Comparison of ENCODE assay signal across 16 cellular contexts in the genomic region with DNA sequence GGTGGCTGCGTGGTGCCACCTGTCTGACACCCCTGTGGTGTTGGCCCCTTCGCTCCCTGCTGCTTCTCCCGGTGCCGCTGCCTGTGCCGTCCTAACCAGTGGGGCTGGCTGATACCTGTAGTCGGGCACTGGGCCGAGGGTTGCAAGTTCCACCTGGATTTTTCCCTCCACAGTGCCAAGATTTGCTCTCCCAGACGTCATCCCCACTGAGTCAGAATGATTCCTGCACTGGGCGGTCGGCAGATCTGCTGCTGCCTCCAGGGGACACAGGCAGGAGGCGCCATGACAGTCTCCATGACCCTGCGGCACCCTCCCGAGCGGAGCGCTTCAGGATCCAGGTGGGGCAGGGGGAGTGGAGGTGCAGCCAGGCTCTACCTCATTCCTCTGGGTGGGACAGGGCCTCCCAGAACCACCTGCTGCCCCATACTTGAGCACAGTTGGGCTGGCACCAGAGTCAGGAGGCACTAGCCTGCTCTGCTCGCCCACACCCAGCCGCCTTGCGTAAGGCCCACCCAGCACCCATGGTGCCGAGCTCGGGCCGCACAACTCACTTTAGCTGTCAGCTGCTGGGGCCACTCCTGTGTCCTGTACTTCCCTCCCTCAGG.
DNase-seq lines count a peak whose midpoint lies in the region; FAIRE-seq and TF ChIP-seq lines count a peak whose summit lies in the region.
"Had no signal": no experiment of that assay in that cellular context is flagged by ENCODE, and none has a peak within 500 bp of the region (broad histone marks: within the 10 kb centered on the region; RNA-seq: fewer than 3 reads in every experiment).

No MANE protein-coding gene starts in this region.

- H4K20me1 ChIP-seq in smooth muscle cell (ENCODE audit: low read depth): no peaks in the 10 kb centered on the region

- H4K8ac ChIP-seq in mesendoderm (ENCODE audit: low read depth, low read length): no peak overlapping the region

- H3K23ac ChIP-seq in mesendoderm (ENCODE audit: low read length): peak overlapping the region; percentile 11

- no peak overlapping the region for H3K4me2 ChIP-seq in mesendoderm (ENCODE audit: low read length)
- no peak overlapping the region for H3K4me2 ChIP-seq in smooth muscle cell

- H3K36me3 ChIP-seq in mesendoderm (ENCODE audit: control insufficient read depth, insufficient read depth, low read length) (peaks cover 2% of the 10 kb centered on the region), tibial nerve (peaks cover 0 to 100% (median 19%) of the 10 kb centered on the region in 3 donors), smooth muscle cell (ENCODE audit: low read depth) (no peaks in the 10 kb centered on the region)

- H4K5ac ChIP-seq in mesendoderm (ENCODE audit: low read length): no peak overlapping the region

- H2BK120ac ChIP-seq in mesendoderm (ENCODE audit: low read depth, low read length): no peak overlapping the region

- peak; percentile 50 for DNase-seq in activated effector memory CD4-positive, alpha-beta T cell treated with anti-CD3 and anti-CD28 coated beads, Interleukin-2, amount 50 U/mL, for 16 hours
- no peak for DNase-seq in activated effector memory CD4-positive, alpha-beta T cell treated with Interleukin-2 at 50 U/mL for 16 hours
- no peak for DNase-seq in mesendoderm
- DNase-seq in tibial nerve (ENCODE audit: low spot score in 2 of 2): no peak
- no peak for DNase-seq in NCI-H187 treated with DMSO at 0.1 percent for 48 hours (lab: John Stamatoyannopoulos, UW)
- DNase-seq in GM12892 (ENCODE audit: insufficient read length): no peak
- DNase-seq in smooth muscle cell (lab: John Stamatoyannopoulos, UW; ENCODE audit: unreplicated experiment): no peak
- DNase-seq: activated CD4-positive, alpha-beta memory T cell treated with anti-CD3 and anti-CD28 coated beads, Interleukin-2, amount 10 ng/mL, durations not matched to agents 7 days and 5 days; HFFc6; immature natural killer cell; NCI-H524; small intestine; trophoblast cell had no signal

- H3K4me3 ChIP-seq in mesendoderm (ENCODE audit: low read length): no peak overlapping the region
- no peak overlapping the region for H3K4me3 ChIP-seq in tibial nerve
- H3K4me3 ChIP-seq in smooth muscle cell: no peak overlapping the region

- H3K9ac ChIP-seq in mesendoderm (ENCODE audit: low read length): no peak overlapping the region
- no peak overlapping the region for H3K9ac ChIP-seq in smooth muscle cell (ENCODE audit: low read depth)

- no peak overlapping the region for H3K18ac ChIP-seq in mesendoderm (ENCODE audit: low read length)

- TF ChIP-seq CTCF in tibial nerve (IDR thresholded peaks at IDR 0.05) (no peak), smooth muscle cell (IDR thresholded peaks at IDR 0.05; ENCODE audit: borderline replicate concordance, insufficient read depth, poor library complexity, severe bottlenecking) (no peak)

- H3K79me1 ChIP-seq in mesendoderm (ENCODE audit: low read length): no peaks in the 10 kb centered on the region

- H3K4ac ChIP-seq in mesendoderm (ENCODE audit: low read depth, low read length): no peak overlapping the region

- H3K27ac ChIP-seq in cingulate gyrus (ENCODE audit: low read depth, low read length) (peak overlapping the region; percentile 5), mesendoderm (ENCODE audit: low read depth, low read length) (no peak overlapping the region), tibial nerve (peak overlapping the region in 3 of 4 donors; percentile 14 to 60 (median 48)), smooth muscle cell (ENCODE audit: low read depth) (no peak overlapping the region)

- no peaks in the 10 kb centered on the region for H3F3A ChIP-seq in smooth muscle cell (ENCODE audit: low read depth)

- no peak overlapping the region for H2BK5ac ChIP-seq in mesendoderm (ENCODE audit: low read length)

- no peak for FAIRE-seq in GM12892 (lab: Jason Lieb, UNC)
- FAIRE-seq: A204.1, RCC 7860, small intestine had no signal

- H2AFZ ChIP-seq in smooth muscle cell (ENCODE audit: low read depth): no peak overlapping the region

- no peaks in the 10 kb centered on the region for H3K9me3 ChIP-seq in tibial nerve
- H3K9me3 ChIP-seq in smooth muscle cell (replicated peaks; ENCODE audit: low read depth): no peaks in the 10 kb centered on the region

- TF ChIP-seq POLR2A in tibial nerve (IDR thresholded peaks at IDR 0.05) (no peak), GM12892 (IDR thresholded peaks at IDR 0.05; ENCODE audit: low read depth, low read length) (no peak)

- no CpG with 5 or more reads among the region's 21 CpGs for WGBS in mesendoderm (ENCODE audit: extremely low coverage, insufficient coverage, low lambda C conversion rate)
- 83 to 87% methylated on average over 13 to 21 of the region's 21 CpGs for WGBS in tibial nerve, 2 donors
- 95% methylated on average over 21 of the region's 21 CpGs for WGBS in smooth muscle cell (ENCODE audit: low lambda C conversion rate)

- H3K79me2 ChIP-seq in mesendoderm (ENCODE audit: control insufficient read depth, insufficient read depth, low read length) (no peaks in the 10 kb centered on the region), smooth muscle cell (ENCODE audit: low read depth) (no peaks in the 10 kb centered on the region)

- H3K27me3 ChIP-seq in mesendoderm (ENCODE audit: insufficient read depth, low read length, poor library complexity) (no peaks in the 10 kb centered on the region), tibial nerve (no peaks in the 10 kb centered on the region), smooth muscle cell (ENCODE audit: low read depth) (no peaks in the 10 kb centered on the region)

- H3K56ac ChIP-seq in mesendoderm (ENCODE audit: low read length): peak overlapping the region; percentile 26

- TF ChIP-seq EP300 in tibial nerve (IDR thresholded peaks at IDR 0.05): no peak

- H2BK15ac ChIP-seq in mesendoderm (replicated peaks; ENCODE audit: low read depth): no peak overlapping the region

- H3K4me1 ChIP-seq in mesendoderm (ENCODE audit: control insufficient read depth, low read depth, low read length) (peaks cover 10% of the 10 kb centered on the region), tibial nerve (peaks cover 0 to 34% (median 10%) of the 10 kb centered on the region in 4 donors), smooth muscle cell (ENCODE audit: low read depth) (no peaks in the 10 kb centered on the region)

- H2AK5ac ChIP-seq in mesendoderm (ENCODE audit: low read length): no peak overlapping the region

Comparison
In these comparisons a context has a peak if more than half of its experiments do, and no peak if none do; other contexts are left out.
1. H3K27ac ChIP-seq: peak in cingulate gyrus (single experiment) and tibial nerve (3 of 4); none in mesendoderm (single experiment) and smooth muscle cell (single experiment).